In the genomic region with DNA sequence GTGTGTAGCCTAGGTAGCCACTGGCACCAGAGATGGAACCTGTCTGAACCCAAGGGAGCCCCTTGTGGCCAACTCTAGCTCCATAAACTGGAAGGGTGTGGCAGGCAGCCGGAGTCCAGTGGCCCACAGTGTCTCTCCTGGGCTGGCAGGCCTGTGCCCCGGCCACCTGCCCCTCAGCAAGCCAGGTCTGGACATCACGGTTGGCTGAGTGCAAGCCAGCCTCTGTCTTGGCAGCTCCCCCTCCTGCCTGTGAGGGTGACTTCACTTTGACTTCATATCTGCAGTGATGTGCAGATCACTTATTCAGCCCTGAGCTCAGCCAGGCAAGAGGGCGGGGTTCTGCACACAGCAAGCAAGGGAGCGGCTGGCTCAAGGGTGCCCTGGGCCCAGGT, we compare ENCODE assay signal across 1 cellular context.
TF ChIP-seq lines count a peak whose summit lies in the region.

No MANE protein-coding gene starts in this region.

TF ChIP-seq in K562, 482 proteins besides CTCF, POLR2A, EP300 and RAD21:
- TF ChIP-seq, protein P1, sequence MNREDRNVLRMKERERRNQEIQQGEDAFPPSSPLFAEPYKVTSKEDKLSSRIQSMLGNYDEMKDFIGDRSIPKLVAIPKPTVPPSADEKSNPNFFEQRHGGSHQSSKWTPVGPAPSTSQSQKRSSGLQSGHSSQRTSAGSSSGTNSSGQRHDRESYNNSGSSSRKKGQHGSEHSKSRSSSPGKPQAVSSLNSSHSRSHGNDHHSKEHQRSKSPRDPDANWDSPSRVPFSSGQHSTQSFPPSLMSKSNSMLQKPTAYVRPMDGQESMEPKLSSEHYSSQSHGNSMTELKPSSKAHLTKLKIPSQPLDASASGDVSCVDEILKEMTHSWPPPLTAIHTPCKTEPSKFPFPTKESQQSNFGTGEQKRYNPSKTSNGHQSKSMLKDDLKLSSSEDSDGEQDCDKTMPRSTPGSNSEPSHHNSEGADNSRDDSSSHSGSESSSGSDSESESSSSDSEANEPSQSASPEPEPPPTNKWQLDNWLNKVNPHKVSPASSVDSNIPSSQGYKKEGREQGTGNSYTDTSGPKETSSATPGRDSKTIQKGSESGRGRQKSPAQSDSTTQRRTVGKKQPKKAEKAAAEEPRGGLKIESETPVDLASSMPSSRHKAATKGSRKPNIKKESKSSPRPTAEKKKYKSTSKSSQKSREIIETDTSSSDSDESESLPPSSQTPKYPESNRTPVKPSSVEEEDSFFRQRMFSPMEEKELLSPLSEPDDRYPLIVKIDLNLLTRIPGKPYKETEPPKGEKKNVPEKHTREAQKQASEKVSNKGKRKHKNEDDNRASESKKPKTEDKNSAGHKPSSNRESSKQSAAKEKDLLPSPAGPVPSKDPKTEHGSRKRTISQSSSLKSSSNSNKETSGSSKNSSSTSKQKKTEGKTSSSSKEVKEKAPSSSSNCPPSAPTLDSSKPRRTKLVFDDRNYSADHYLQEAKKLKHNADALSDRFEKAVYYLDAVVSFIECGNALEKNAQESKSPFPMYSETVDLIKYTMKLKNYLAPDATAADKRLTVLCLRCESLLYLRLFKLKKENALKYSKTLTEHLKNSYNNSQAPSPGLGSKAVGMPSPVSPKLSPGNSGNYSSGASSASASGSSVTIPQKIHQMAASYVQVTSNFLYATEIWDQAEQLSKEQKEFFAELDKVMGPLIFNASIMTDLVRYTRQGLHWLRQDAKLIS (CRISPR knock-in tag; IDR thresholded peaks at IDR 0.05) = no peak
- TF ChIP-seq ZNF316 (IDR thresholded peaks at IDR 0.05) = peak; percentile 22; the same call in 1 of the 2 replicates
